In genomic region chr7:149774237-149775175, GRCh38 we compare ENCODE assay signal across 8 cellular contexts. TPM values are rescaled to one million over a fixed set of nuclear protein-coding genes. Genes with fewer than 3 reads are reported as not detected.
DNase-seq lines count a peak whose midpoint lies in the region; ATAC-seq and TF ChIP-seq lines count a peak whose summit lies in the region.

No MANE protein-coding gene starts in this region.

- peaks cover 12% of the 10 kb centered on the region for H3K4me1 ChIP-seq in effector memory CD4-positive, alpha-beta T cell (ENCODE audit: control insufficient read depth, insufficient read depth, low read length, poor library complexity, severe bottlenecking)
- peaks cover 5 to 23% of the 10 kb centered on the region in 2 donors for H3K4me1 ChIP-seq in gastrocnemius medialis

- H3K27me3 Mint-ChIP-seq in nephron progenitor cell (ENCODE audit: low read depth, poor library complexity) = peaks cover 27% of the 10 kb centered on the region

- TF ChIP-seq POLR2A in gastrocnemius medialis (IDR thresholded peaks at IDR 0.05) = no peak

- H3K9me3 ChIP-seq in effector memory CD4-positive, alpha-beta T cell (ENCODE audit: control insufficient read depth, low read length) = no peaks in the 10 kb centered on the region
- H3K9me3 ChIP-seq in gastrocnemius medialis = no peaks in the 10 kb centered on the region

- H3K27me3 ChIP-seq in effector memory CD4-positive, alpha-beta T cell (replicated peaks; ENCODE audit: control insufficient read depth, insufficient read depth, low read length, poor library complexity, severe bottlenecking) = no peaks in the 10 kb centered on the region
- peaks cover 0 to 9% (median 4%) of the 10 kb centered on the region in 3 donors for H3K27me3 ChIP-seq in gastrocnemius medialis

- DNase-seq in DMS114 treated with DMSO at 0.1 percent for 48 hours (lab: John Stamatoyannopoulos, UW; ENCODE audit: unreplicated experiment) = peak; percentile 28
- DNase-seq in LoVo (ENCODE audit: low spot score) = peak; percentile 9
- DNase-seq in effector memory CD4-positive, alpha-beta T cell = no peak
- no peak for DNase-seq in nephron progenitor cell
- no peak for DNase-seq in AG08395 (ENCODE audit: low spot score)
- DNase-seq in gastrocnemius medialis = no peak

- H3K9me3 Mint-ChIP-seq in nephron progenitor cell = no peaks in the 10 kb centered on the region

- intact Hi-C loops in gastrocnemius medialis (cut with DNase I; ENCODE audit: low total_unique reads) = loop anchor here (5.0 kb wide), 1 partner anchor 103 kb away; no protein-coding TSS in a partner anchor

- in situ Hi-C loops in gastrocnemius medialis (cut with MboI; ENCODE audit: low sequenced_read_pairs in 4 of 4) = no loop called here

- TF ChIP-seq CTCF in nephron progenitor cell (IDR thresholded peaks at IDR 0.05) = no peak
- no peak for TF ChIP-seq CTCF in gastrocnemius medialis (IDR thresholded peaks at IDR 0.05 in 4 of 5, conservative IDR thresholded peaks at IDR 0.05 in 1 of 5)

- no peaks in the 10 kb centered on the region for H3K36me3 ChIP-seq in effector memory CD4-positive, alpha-beta T cell (ENCODE audit: control insufficient read depth, insufficient read depth, low read length)
- no peaks in the 10 kb centered on the region for H3K36me3 ChIP-seq in gastrocnemius medialis

- H3K4me3 ChIP-seq in effector memory CD4-positive, alpha-beta T cell (ENCODE audit: insufficient read depth, low read depth, low read length, poor library complexity, severe bottlenecking) = peak overlapping the region; percentile 58
- peak overlapping the region in 2 of 4 donors; percentile 71 to 73 for H3K4me3 ChIP-seq in gastrocnemius medialis

- peak overlapping the region; percentile 71 for H3K27ac Mint-ChIP-seq in nephron progenitor cell

- peaks cover 11% of the 10 kb centered on the region for H3K36me3 Mint-ChIP-seq in nephron progenitor cell (ENCODE audit: low read depth)

- H3K4me3 Mint-ChIP-seq in nephron progenitor cell = peak overlapping the region; percentile 84

- peaks cover 67% of the 10 kb centered on the region for H3K4me1 Mint-ChIP-seq in nephron progenitor cell

- peak overlapping the region; percentile 11 for H3K27ac ChIP-seq in effector memory CD4-positive, alpha-beta T cell (ENCODE audit: insufficient read depth, low read length, poor library complexity, severe bottlenecking)
- no peak overlapping the region for H3K27ac ChIP-seq in gastrocnemius medialis

- ATAC-seq in GM19035 (IDR thresholded peaks at IDR 0.05; ENCODE audit: unreplicated experiment) (no peak), gastrocnemius medialis (no peak), HG03135 (IDR thresholded peaks at IDR 0.05; ENCODE audit: unreplicated experiment) (no peak)

RNA-seq across cellular contexts. Expression of gene ZNF467, which starts 1.1 kb away (rescaled TPM):
- total RNA-seq in gastrocnemius medialis = 1 to 10 TPM in 2 of 4 donors, under 1 TPM in 2; 0.15 to 1.8 (median 0.95) TPM

Comparison
In these comparisons a context has a peak if more than half of its experiments do, and no peak if none do; other contexts are left out.
1. DNase-seq: peak in DMS114 treated with DMSO at 0.1 percent for 48 hours (single experiment) and LoVo (single experiment); none in effector memory CD4-positive, alpha-beta T cell (0 of 3), nephron progenitor cell (single experiment), AG08395 (single experiment) and gastrocnemius medialis (0 of 2).